Comparison of ENCODE assay signal across 37 cellular contexts in the genomic region with DNA sequence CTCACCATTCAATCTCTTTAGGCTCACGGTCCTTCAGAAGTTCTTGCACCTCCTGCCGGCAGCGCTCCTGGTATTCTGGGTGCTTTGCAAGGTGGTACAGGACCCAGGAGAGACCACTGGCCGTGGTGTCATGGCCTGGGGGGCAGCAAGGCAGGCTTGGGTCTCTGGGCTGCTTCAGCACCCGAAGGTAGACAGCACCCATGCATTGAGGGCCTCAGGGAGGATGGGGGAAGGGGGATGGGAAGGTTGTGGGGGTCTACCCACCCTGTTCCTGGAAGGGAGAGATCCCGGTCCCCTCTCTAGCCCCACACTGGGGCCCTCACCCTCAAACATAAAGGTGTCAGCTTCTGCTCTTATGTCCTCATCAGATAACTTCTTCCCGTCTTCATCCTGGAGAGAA. TPM values are rescaled to one million over a fixed set of nuclear protein-coding genes. Genes with fewer than 3 reads are reported as not detected.
"Had no signal": no experiment of that assay in that cellular context is flagged by ENCODE, and none has a peak within 500 bp of the region (broad histone marks: within the 10 kb centered on the region; RNA-seq: fewer than 3 reads in every experiment).

No MANE protein-coding gene starts in this region.

- H3K27ac ChIP-seq: KMS-11 had no signal

- H3K9me3 ChIP-seq: MG63 had no signal

- H3K36me3 ChIP-seq: MG63 had no signal

- DNase-seq: Karpas-422, Kasumi-1, MG63, MM.1S, MV-4-11, NCI-H1048, NCI-H1092, NCI-H1092 treated with DMSO at 0.1 percent for 48 hours, NCI-H1105, NCI-H1105 treated with DMSO at 0.1 percent for 48 hours, NCI-H1417, NCI-H1417 treated with DMSO at 0.1 percent for 48 hours, NCI-H1436, NCI-H1436 treated with DMSO at 0.1 percent for 48 hours, NCI-H146, NCI-H1694, NCI-H1694 treated with DMSO at 0.1 percent for 48 hours, NCI-H187, NCI-H187 treated with DMSO at 0.1 percent for 48 hours, NCI-H1930, NCI-H2029, NCI-H2029 treated with DMSO at 0.1 percent for 48 hours, NCI-H2081, NCI-H2081 treated with DMSO at 0.1 percent for 48 hours, NCI-H2107, NCI-H2171, NCI-H2171 treated with DMSO at 0.1 percent for 48 hours, NCI-H2227 treated with DMSO at 0.1 percent for 48 hours, NCI-H226, NCI-H345, NCI-H446, NCI-H446 treated with DMSO at 0.1 percent for 48 hours, NCI-H510A, NCI-H510A treated with DMSO at 0.1 percent for 48 hours had no signal

- H3K4me3 ChIP-seq: MG63 had no signal

RNA-seq across cellular contexts. Expression of gene CYP4F2, which starts 12.0 kb away (rescaled TPM):
- total RNA-seq: LHCN-M2, NCI-H460 had no signal
